In genomic region chr1:242523968-242524570, GRCh38 we compare ENCODE assay signal across 1 cellular context.
A peak's percentile ranks its signal among the peaks of the same experiment; 100 is the strongest.
TF ChIP-seq lines count a peak whose summit lies in the region.

No MANE protein-coding gene starts in this region.

TF ChIP-seq in GM12878, 131 proteins besides CTCF, POLR2A, EP300 and RAD21:
- no peak for TF ChIP-seq CEBPZ (IDR thresholded peaks at IDR 0.05; ENCODE audit: low read depth, low read length)
- peak; percentile 97 for TF ChIP-seq SUZ12 (IDR thresholded peaks at IDR 0.05; ENCODE audit: unreplicated experiment)
